Comparison of ENCODE assay signal across 24 cellular contexts in genomic region chr11:91136631-91137030, GRCh38.
"Had no signal": no experiment of that assay in that cellular context is flagged by ENCODE, and none has a peak within 500 bp of the region (broad histone marks: within the 10 kb centered on the region; RNA-seq: fewer than 3 reads in every experiment).

No MANE protein-coding gene starts in this region.

- H3K4me3 ChIP-seq: cardiac muscle cell, heart right ventricle, mucosa of descending colon, smooth muscle cell, testis, vagina had no signal

- H3K27me3 Mint-ChIP-seq: activated CD4-positive, alpha-beta T cell treated with anti-CD3 and anti-CD28 coated beads, Interleukin-2, amount 10 ng/mL, durations not matched to agents 7 days and 5 days; activated CD8-positive, alpha-beta memory T cell treated with anti-CD3 and anti-CD28 coated beads, Interleukin-2, amount 10 ng/mL, durations not matched to agents 7 days and 5 days; activated CD8-positive, alpha-beta T cell treated with anti-CD3 and anti-CD28 coated beads for 36 hours; activated naive CD8-positive, alpha-beta T cell treated with anti-CD3 and anti-CD28 coated beads, Interleukin-2, amount 50 U/mL, for 24 hours; stimulated activated naive B cell treated with anti-CD40 and anti-IgM and Interleukin-4, amounts not matched to agents 10 μg/mL and 1 μg/mL and 100 μg/mL, for 72 hours had no signal

- H3K4me1 ChIP-seq: testis, vagina had no signal

- H3K36me3 ChIP-seq: cardiac muscle cell, heart right ventricle, vagina had no signal

- H3K36me3 Mint-ChIP-seq: activated CD8-positive, alpha-beta memory T cell treated with anti-CD3 and anti-CD28 coated beads, Interleukin-2, amount 10 ng/mL, durations not matched to agents 7 days and 5 days; stimulated activated naive B cell treated with anti-CD40 and anti-IgM and Interleukin-4, amounts not matched to agents 10 μg/mL and 1 μg/mL and 100 μg/mL, for 72 hours had no signal

- DNase-seq: activated CD4-positive, alpha-beta T cell treated with anti-CD3 and anti-CD28 coated beads, Interleukin-2, amount 10 ng/mL, durations not matched to agents 7 days and 5 days; activated CD4-positive, CD25-positive, alpha-beta regulatory T cell treated with anti-CD3 and anti-CD28 coated beads, Interleukin-2, amount 50 U/mL, for 72 hours; activated CD8-positive, alpha-beta memory T cell treated with anti-CD3 and anti-CD28 coated beads, Interleukin-2, amount 10 ng/mL, durations not matched to agents 7 days and 5 days; activated CD8-positive, alpha-beta T cell treated with anti-CD3 and anti-CD28 coated beads for 36 hours; activated effector memory CD4-positive, alpha-beta T cell treated with anti-CD3 and anti-CD28 coated beads, Interleukin-2, amount 50 U/mL, for 16 hours; activated naive CD4-positive, alpha-beta T cell treated with anti-CD3 and anti-CD28 coated beads, Interleukin-2, amount 50 U/mL, for 16 hours; activated naive CD8-positive, alpha-beta T cell treated with anti-CD3 and anti-CD28 coated beads, Interleukin-2, amount 50 U/mL, for 24 hours; activated T-cell treated with anti-CD3 and anti-CD28 coated beads for 4 hours; cortex of kidney; heart right ventricle; islet precursor cell; left colon; mesendoderm; mucosa of descending colon; occipital lobe; stimulated activated CD4-positive, alpha-beta T cell treated with anti-CD3 and anti-CD28 coated beads, Interleukin-15, amount 100 ng/mL, for 24 hours; stimulated activated naive B cell treated with anti-CD40 and anti-IgM and Interleukin-4, amounts not matched to agents 10 μg/mL and 1 μg/mL and 100 μg/mL, for 72 hours; testis; trophoblast cell had no signal

- H3K27me3 ChIP-seq: cardiac muscle cell, heart right ventricle, testis, vagina had no signal

- H3K27ac ChIP-seq: cardiac muscle cell, heart right ventricle, testis, vagina, VCaP had no signal

- H3K4me1 Mint-ChIP-seq: activated CD4-positive, alpha-beta T cell treated with anti-CD3 and anti-CD28 coated beads, Interleukin-2, amount 10 ng/mL, durations not matched to agents 7 days and 5 days; activated CD8-positive, alpha-beta memory T cell treated with anti-CD3 and anti-CD28 coated beads, Interleukin-2, amount 10 ng/mL, durations not matched to agents 7 days and 5 days; activated naive CD8-positive, alpha-beta T cell treated with anti-CD3 and anti-CD28 coated beads, Interleukin-2, amount 50 U/mL, for 24 hours; stimulated activated naive B cell treated with anti-CD40 and anti-IgM and Interleukin-4, amounts not matched to agents 10 μg/mL and 1 μg/mL and 100 μg/mL, for 72 hours had no signal

- H3K4me2 ChIP-seq: smooth muscle cell had no signal

- H3K9me3 ChIP-seq: heart right ventricle, testis, vagina had no signal

- H3K4me3 Mint-ChIP-seq: activated CD4-positive, alpha-beta T cell treated with anti-CD3 and anti-CD28 coated beads, Interleukin-2, amount 10 ng/mL, durations not matched to agents 7 days and 5 days; activated CD8-positive, alpha-beta memory T cell treated with anti-CD3 and anti-CD28 coated beads, Interleukin-2, amount 10 ng/mL, durations not matched to agents 7 days and 5 days; activated CD8-positive, alpha-beta T cell treated with anti-CD3 and anti-CD28 coated beads for 36 hours; activated naive CD8-positive, alpha-beta T cell treated with anti-CD3 and anti-CD28 coated beads, Interleukin-2, amount 50 U/mL, for 24 hours; stimulated activated naive B cell treated with anti-CD40 and anti-IgM and Interleukin-4, amounts not matched to agents 10 μg/mL and 1 μg/mL and 100 μg/mL, for 72 hours had no signal

- H3K27ac Mint-ChIP-seq: activated CD4-positive, alpha-beta T cell treated with anti-CD3 and anti-CD28 coated beads, Interleukin-2, amount 10 ng/mL, durations not matched to agents 7 days and 5 days; activated CD8-positive, alpha-beta memory T cell treated with anti-CD3 and anti-CD28 coated beads, Interleukin-2, amount 10 ng/mL, durations not matched to agents 7 days and 5 days; activated CD8-positive, alpha-beta T cell treated with anti-CD3 and anti-CD28 coated beads for 36 hours; activated naive CD8-positive, alpha-beta T cell treated with anti-CD3 and anti-CD28 coated beads, Interleukin-2, amount 50 U/mL, for 24 hours; stimulated activated naive B cell treated with anti-CD40 and anti-IgM and Interleukin-4, amounts not matched to agents 10 μg/mL and 1 μg/mL and 100 μg/mL, for 72 hours had no signal

- ATAC-seq: activated CD8-positive, alpha-beta memory T cell treated with anti-CD3 and anti-CD28 coated beads, Interleukin-2, amount 10 ng/mL, durations not matched to agents 7 days and 5 days; activated CD8-positive, alpha-beta T cell treated with anti-CD3 and anti-CD28 coated beads for 36 hours; activated naive CD8-positive, alpha-beta T cell treated with anti-CD3 and anti-CD28 coated beads, Interleukin-2, amount 50 U/mL, for 24 hours; heart right ventricle; left colon; mucosa of descending colon; sciatic nerve; stimulated activated naive B cell treated with anti-CD40 and anti-IgM and Interleukin-4, amounts not matched to agents 10 μg/mL and 1 μg/mL and 100 μg/mL, for 72 hours had no signal
